ENCODE assay signal across 1 cellular context in the genomic region with DNA sequence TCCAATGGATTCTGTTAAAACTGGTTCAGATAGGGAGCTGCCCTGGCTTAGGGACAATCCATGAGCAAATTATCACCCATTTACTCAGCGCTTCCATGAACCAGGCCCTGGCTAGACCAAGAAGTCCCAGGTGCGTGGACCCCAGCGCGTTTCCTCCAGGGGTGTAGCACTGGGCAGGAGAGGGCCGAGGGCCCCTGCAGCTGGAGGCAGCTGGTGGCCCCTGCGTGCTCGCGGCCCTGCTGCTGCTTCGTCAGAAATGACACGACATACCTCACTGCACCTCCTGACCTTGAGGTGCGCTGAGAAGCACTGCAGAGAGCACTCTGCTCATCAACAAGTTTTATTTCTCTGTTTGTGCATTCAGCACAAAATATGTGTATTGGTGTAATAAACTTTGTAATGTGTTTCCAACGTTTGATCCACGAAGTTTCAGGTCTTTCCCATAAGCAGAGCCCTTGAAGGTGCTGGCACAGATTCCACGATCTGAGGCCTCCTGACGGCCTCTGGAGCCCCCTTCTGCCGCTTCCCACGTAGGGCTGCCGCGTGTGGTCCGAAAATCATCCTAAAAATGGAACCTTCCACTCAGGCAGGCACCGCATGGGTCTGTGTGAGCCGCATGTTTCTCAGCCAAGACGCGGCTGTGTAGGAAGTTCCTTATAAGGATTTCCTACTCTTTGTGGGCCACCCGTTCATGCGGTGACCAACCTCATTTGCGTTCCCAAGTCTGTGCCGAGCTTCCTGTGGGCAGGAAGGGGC.
TF ChIP-seq lines count a peak whose summit lies in the region.

No MANE protein-coding gene starts in this region.

TF ChIP-seq in HepG2, 621 proteins besides CTCF, POLR2A, EP300 and RAD21 (continued from another document and continues in another):
- TF ChIP-seq, protein P1, sequence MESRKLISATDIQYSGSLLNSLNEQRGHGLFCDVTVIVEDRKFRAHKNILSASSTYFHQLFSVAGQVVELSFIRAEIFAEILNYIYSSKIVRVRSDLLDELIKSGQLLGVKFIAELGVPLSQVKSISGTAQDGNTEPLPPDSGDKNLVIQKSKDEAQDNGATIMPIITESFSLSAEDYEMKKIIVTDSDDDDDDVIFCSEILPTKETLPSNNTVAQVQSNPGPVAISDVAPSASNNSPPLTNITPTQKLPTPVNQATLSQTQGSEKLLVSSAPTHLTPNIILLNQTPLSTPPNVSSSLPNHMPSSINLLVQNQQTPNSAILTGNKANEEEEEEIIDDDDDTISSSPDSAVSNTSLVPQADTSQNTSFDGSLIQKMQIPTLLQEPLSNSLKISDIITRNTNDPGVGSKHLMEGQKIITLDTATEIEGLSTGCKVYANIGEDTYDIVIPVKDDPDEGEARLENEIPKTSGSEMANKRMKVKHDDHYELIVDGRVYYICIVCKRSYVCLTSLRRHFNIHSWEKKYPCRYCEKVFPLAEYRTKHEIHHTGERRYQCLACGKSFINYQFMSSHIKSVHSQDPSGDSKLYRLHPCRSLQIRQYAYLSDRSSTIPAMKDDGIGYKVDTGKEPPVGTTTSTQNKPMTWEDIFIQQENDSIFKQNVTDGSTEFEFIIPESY (CRISPR knock-in tag; IDR thresholded peaks at IDR 0.05), result peak; percentile 66
- TF ChIP-seq YEATS2 (CRISPR knock-in tag; IDR thresholded peaks at IDR 0.05; ENCODE audit: borderline replicate concordance), result 0 out of 2 replicates have a peak, but pooled peaks have one; percentile 25
- TF ChIP-seq, protein P2, sequence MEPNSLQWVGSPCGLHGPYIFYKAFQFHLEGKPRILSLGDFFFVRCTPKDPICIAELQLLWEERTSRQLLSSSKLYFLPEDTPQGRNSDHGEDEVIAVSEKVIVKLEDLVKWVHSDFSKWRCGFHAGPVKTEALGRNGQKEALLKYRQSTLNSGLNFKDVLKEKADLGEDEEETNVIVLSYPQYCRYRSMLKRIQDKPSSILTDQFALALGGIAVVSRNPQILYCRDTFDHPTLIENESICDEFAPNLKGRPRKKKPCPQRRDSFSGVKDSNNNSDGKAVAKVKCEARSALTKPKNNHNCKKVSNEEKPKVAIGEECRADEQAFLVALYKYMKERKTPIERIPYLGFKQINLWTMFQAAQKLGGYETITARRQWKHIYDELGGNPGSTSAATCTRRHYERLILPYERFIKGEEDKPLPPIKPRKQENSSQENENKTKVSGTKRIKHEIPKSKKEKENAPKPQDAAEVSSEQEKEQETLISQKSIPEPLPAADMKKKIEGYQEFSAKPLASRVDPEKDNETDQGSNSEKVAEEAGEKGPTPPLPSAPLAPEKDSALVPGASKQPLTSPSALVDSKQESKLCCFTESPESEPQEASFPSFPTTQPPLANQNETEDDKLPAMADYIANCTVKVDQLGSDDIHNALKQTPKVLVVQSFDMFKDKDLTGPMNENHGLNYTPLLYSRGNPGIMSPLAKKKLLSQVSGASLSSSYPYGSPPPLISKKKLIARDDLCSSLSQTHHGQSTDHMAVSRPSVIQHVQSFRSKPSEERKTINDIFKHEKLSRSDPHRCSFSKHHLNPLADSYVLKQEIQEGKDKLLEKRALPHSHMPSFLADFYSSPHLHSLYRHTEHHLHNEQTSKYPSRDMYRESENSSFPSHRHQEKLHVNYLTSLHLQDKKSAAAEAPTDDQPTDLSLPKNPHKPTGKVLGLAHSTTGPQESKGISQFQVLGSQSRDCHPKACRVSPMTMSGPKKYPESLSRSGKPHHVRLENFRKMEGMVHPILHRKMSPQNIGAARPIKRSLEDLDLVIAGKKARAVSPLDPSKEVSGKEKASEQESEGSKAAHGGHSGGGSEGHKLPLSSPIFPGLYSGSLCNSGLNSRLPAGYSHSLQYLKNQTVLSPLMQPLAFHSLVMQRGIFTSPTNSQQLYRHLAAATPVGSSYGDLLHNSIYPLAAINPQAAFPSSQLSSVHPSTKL (CRISPR knock-in tag; IDR thresholded peaks at IDR 0.05), result peak; percentile 50; the same call in 1 of the 2 replicates
- no peak for TF ChIP-seq ZNF839 (CRISPR knock-in tag; IDR thresholded peaks at IDR 0.05; ENCODE audit: borderline replicate concordance)
- no peak for TF ChIP-seq TBX3 (IDR thresholded peaks at IDR 0.05; ENCODE audit: borderline replicate concordance)
- TF ChIP-seq EHMT2 (IDR thresholded peaks at IDR 0.05; ENCODE audit: borderline replicate concordance, low read depth, low read length), result no peak
- TF ChIP-seq, protein P3, sequence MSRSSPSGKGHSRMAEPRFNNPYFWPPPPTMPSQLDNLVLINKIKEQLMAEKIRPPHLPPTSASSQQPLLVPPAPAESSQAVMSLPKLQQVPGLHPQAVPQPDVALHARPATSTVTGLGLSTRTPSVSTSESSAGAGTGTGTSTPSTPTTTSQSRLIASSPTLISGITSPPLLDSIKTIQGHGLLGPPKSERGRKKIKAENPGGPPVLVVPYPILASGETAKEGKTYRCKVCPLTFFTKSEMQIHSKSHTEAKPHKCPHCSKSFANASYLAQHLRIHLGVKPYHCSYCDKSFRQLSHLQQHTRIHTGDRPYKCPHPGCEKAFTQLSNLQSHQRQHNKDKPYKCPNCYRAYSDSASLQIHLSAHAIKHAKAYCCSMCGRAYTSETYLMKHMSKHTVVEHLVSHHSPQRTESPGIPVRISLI (CRISPR knock-in tag; IDR thresholded peaks at IDR 0.05; ENCODE audit: borderline replicate concordance), result no peak
- TF ChIP-seq KDM6A (CRISPR knock-in tag; IDR thresholded peaks at IDR 0.05; ENCODE audit: low read depth), result no peak
- peak; percentile 43; the same call in 1 of the 2 replicates for TF ChIP-seq SMAD3 (CRISPR knock-in tag; IDR thresholded peaks at IDR 0.05)
- no peak for TF ChIP-seq SIN3A (IDR thresholded peaks at IDR 0.05; ENCODE audit: borderline replicate concordance, low read depth, low read length)
- 0 out of 2 replicates have a peak, but pooled peaks have one; percentile 14 for TF ChIP-seq SOX5 (CRISPR knock-in tag; IDR thresholded peaks at IDR 0.05; ENCODE audit: borderline replicate concordance)
- no peak for TF ChIP-seq ZNF562 (CRISPR knock-in tag; IDR thresholded peaks at IDR 0.05; ENCODE audit: borderline replicate concordance)
- TF ChIP-seq, protein P4, sequence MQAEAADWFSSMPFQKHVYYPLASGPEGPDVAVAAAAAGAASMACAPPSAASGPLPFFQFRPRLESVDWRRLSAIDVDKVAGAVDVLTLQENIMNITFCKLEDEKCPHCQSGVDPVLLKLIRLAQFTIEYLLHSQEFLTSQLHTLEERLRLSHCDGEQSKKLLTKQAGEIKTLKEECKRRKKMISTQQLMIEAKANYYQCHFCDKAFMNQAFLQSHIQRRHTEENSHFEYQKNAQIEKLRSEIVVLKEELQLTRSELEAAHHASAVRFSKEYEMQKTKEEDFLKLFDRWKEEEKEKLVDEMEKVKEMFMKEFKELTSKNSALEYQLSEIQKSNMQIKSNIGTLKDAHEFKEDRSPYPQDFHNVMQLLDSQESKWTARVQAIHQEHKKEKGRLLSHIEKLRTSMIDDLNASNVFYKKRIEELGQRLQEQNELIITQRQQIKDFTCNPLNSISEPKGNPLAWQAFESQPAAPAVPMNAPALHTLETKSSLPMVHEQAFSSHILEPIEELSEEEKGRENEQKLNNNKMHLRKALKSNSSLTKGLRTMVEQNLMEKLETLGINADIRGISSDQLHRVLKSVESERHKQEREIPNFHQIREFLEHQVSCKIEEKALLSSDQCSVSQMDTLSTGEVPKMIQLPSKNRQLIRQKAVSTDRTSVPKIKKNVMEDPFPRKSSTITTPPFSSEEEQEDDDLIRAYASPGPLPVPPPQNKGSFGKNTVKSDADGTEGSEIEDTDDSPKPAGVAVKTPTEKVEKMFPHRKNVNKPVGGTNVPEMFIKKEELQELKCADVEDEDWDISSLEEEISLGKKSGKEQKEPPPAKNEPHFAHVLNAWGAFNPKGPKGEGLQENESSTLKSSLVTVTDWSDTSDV (CRISPR knock-in tag; IDR thresholded peaks at IDR 0.05), result no peak
- no peak for TF ChIP-seq SPEN (CRISPR knock-in tag; IDR thresholded peaks at IDR 0.05; ENCODE audit: low read depth)
- TF ChIP-seq ZNF501 (CRISPR knock-in tag; IDR thresholded peaks at IDR 0.05), result no peak
- no peak; the same call in 1 of the 2 replicates for TF ChIP-seq NCOA2 (CRISPR knock-in tag; IDR thresholded peaks at IDR 0.05)
- TF ChIP-seq, protein P5, sequence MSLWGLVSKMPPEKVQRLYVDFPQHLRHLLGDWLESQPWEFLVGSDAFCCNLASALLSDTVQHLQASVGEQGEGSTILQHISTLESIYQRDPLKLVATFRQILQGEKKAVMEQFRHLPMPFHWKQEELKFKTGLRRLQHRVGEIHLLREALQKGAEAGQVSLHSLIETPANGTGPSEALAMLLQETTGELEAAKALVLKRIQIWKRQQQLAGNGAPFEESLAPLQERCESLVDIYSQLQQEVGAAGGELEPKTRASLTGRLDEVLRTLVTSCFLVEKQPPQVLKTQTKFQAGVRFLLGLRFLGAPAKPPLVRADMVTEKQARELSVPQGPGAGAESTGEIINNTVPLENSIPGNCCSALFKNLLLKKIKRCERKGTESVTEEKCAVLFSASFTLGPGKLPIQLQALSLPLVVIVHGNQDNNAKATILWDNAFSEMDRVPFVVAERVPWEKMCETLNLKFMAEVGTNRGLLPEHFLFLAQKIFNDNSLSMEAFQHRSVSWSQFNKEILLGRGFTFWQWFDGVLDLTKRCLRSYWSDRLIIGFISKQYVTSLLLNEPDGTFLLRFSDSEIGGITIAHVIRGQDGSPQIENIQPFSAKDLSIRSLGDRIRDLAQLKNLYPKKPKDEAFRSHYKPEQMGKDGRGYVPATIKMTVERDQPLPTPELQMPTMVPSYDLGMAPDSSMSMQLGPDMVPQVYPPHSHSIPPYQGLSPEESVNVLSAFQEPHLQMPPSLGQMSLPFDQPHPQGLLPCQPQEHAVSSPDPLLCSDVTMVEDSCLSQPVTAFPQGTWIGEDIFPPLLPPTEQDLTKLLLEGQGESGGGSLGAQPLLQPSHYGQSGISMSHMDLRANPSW (CRISPR knock-in tag; IDR thresholded peaks at IDR 0.05; ENCODE audit: borderline replicate concordance), result no peak
- TF ChIP-seq NCOA1 (CRISPR knock-in tag; IDR thresholded peaks at IDR 0.05), result no peak
- no peak for TF ChIP-seq ZFYVE20 (CRISPR knock-in tag; IDR thresholded peaks at IDR 0.05; ENCODE audit: borderline replicate concordance, low read depth)
- TF ChIP-seq, protein P6, sequence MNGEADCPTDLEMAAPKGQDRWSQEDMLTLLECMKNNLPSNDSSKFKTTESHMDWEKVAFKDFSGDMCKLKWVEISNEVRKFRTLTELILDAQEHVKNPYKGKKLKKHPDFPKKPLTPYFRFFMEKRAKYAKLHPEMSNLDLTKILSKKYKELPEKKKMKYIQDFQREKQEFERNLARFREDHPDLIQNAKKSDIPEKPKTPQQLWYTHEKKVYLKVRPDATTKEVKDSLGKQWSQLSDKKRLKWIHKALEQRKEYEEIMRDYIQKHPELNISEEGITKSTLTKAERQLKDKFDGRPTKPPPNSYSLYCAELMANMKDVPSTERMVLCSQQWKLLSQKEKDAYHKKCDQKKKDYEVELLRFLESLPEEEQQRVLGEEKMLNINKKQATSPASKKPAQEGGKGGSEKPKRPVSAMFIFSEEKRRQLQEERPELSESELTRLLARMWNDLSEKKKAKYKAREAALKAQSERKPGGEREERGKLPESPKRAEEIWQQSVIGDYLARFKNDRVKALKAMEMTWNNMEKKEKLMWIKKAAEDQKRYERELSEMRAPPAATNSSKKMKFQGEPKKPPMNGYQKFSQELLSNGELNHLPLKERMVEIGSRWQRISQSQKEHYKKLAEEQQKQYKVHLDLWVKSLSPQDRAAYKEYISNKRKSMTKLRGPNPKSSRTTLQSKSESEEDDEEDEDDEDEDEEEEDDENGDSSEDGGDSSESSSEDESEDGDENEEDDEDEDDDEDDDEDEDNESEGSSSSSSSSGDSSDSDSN (CRISPR knock-in tag; IDR thresholded peaks at IDR 0.05), result peak; percentile 26; the same call in 1 of the 2 replicates
- TF ChIP-seq RCOR2 (CRISPR knock-in tag; IDR thresholded peaks at IDR 0.05), result no peak
- TF ChIP-seq ZNF274 (CRISPR knock-in tag; IDR thresholded peaks at IDR 0.05), result 0 out of 2 replicates have a peak, but pooled peaks have one; percentile 29
- TF ChIP-seq NONO (IDR thresholded peaks at IDR 0.05), result no peak
- TF ChIP-seq NONO (CRISPR knock-in tag; conservative IDR thresholded peaks at IDR 0.05), result no peak
- peak; percentile 23; the same call in 1 of the 2 replicates for TF ChIP-seq ELF1 (CRISPR knock-in tag; IDR thresholded peaks at IDR 0.05)
- TF ChIP-seq GZF1 (CRISPR knock-in tag; IDR thresholded peaks at IDR 0.05), result no peak
- TF ChIP-seq FOSL1 (CRISPR knock-in tag; IDR thresholded peaks at IDR 0.05; ENCODE audit: borderline replicate concordance), result no peak
- TF ChIP-seq ATF7 (IDR thresholded peaks at IDR 0.05), result no peak
- no peak for TF ChIP-seq ATF7 (CRISPR knock-in tag; IDR thresholded peaks at IDR 0.05)
- TF ChIP-seq ZNF350 (CRISPR knock-in tag; IDR thresholded peaks at IDR 0.05; ENCODE audit: borderline replicate concordance, low read depth), result peak; percentile 29; the same call in 1 of the 2 replicates
- TF ChIP-seq HMG20B (CRISPR knock-in tag; conservative IDR thresholded peaks at IDR 0.05), result no peak
- TF ChIP-seq MYC (CRISPR knock-in tag; IDR thresholded peaks at IDR 0.05; ENCODE audit: borderline replicate concordance), result peak; percentile 52; the same call in 1 of the 2 replicates
- TF ChIP-seq CHD2 (IDR thresholded peaks at IDR 0.05; ENCODE audit: low read depth, low read length), result no peak
- TF ChIP-seq KMT2A (CRISPR knock-in tag; IDR thresholded peaks at IDR 0.05), result peak; percentile 21; the same call in 1 of the 2 replicates
- no peak for TF ChIP-seq NBN (conservative IDR thresholded peaks at IDR 0.05)
- TF ChIP-seq ZMYM2 (CRISPR knock-in tag; IDR thresholded peaks at IDR 0.05), result no peak
- TF ChIP-seq, protein P7, sequence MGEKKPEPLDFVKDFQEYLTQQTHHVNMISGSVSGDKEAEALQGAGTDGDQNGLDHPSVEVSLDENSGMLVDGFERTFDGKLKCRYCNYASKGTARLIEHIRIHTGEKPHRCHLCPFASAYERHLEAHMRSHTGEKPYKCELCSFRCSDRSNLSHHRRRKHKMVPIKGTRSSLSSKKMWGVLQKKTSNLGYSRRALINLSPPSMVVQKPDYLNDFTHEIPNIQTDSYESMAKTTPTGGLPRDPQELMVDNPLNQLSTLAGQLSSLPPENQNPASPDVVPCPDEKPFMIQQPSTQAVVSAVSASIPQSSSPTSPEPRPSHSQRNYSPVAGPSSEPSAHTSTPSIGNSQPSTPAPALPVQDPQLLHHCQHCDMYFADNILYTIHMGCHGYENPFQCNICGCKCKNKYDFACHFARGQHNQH (CRISPR knock-in tag; IDR thresholded peaks at IDR 0.05), result 0 out of 2 replicates have a peak, but pooled peaks have one; percentile 32
- TF ChIP-seq GATAD2A (CRISPR knock-in tag; IDR thresholded peaks at IDR 0.05), result peak; percentile 38; the same call in 1 of the 2 replicates
- no peak for TF ChIP-seq ZNF569 (CRISPR knock-in tag; IDR thresholded peaks at IDR 0.05; ENCODE audit: borderline replicate concordance)
- 0 out of 2 replicates have a peak, but pooled peaks have one; percentile 9 for TF ChIP-seq ZFP90 (CRISPR knock-in tag; IDR thresholded peaks at IDR 0.05; ENCODE audit: borderline replicate concordance)
- no peak for TF ChIP-seq KDM3A (CRISPR knock-in tag; IDR thresholded peaks at IDR 0.05; ENCODE audit: low read depth)
- TF ChIP-seq HNRNPUL1 (IDR thresholded peaks at IDR 0.05; ENCODE audit: low read depth, low read length), result no peak
- TF ChIP-seq, protein P8, sequence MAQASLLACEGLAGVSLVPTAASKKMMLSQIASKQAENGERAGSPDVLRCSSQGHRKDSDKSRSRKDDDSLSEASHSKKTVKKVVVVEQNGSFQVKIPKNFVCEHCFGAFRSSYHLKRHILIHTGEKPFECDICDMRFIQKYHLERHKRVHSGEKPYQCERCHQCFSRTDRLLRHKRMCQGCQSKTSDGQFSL (CRISPR knock-in tag; IDR thresholded peaks at IDR 0.05), result no peak
- TF ChIP-seq ZNF652 (CRISPR knock-in tag; IDR thresholded peaks at IDR 0.05; ENCODE audit: borderline replicate concordance, low read depth), result no peak
